ENCODE assay signal across 13 cellular contexts in the genomic region with DNA sequence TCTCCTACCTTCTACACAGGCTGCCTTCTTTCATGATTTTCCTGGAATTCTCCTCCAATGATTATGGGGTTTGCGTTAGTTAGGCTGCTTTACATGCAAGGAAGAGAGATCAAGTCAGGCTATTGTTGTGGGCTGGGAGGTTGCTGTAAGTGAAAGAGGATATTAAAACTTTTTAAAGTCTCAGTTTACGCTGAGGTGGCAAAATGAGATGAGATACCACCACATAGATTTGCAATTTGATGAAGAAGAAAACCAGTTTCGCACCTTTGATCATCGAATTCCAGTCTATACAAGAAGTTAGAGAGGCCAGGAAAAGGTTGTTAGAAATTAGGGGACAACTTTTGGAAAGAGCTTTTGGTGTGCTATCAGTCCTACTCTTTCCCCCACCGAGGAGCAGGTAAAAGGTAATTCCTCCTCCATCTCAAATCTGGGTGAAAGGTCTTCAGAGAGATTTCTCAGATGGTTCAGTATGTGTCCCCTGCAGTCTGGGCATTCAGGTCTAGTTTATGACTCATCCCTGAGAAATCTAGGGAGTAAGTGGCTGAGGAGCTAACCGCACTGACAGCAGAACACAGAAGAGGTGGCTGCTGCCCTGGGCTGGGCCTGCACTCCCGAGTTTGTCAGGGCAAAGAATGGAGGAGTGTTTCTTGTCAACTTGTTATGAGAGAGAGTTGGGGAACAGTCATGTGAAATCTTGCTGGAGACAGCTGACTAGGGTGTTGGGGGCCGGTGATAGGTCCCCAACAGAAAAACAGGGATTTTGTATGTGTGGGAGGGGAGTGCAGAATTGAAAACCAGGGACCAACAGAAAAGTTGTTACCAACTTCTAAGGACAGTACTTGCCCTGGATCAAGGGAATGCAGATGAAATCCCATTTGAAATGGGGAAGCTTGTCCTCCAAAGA. TPM values are rescaled to one million over a fixed set of nuclear protein-coding genes. Genes with fewer than 3 reads are reported as not detected.
DNase-seq lines count a peak whose midpoint lies in the region; ATAC-seq, FAIRE-seq and TF ChIP-seq lines count a peak whose summit lies in the region.
"Had no signal": no experiment of that assay in that cellular context is flagged by ENCODE, and none has a peak within 500 bp of the region (broad histone marks: within the 10 kb centered on the region; RNA-seq: fewer than 3 reads in every experiment).

No MANE protein-coding gene starts in this region.

- TF ChIP-seq POLR2A in GM12892 (IDR thresholded peaks at IDR 0.05; ENCODE audit: low read depth, low read length): no peak

- no peak overlapping the region for H3K4me3 ChIP-seq in astrocyte of the cerebellum (ENCODE audit: low read depth, low read length)
- H3K4me3 ChIP-seq: BLaER1, stomach had no signal

- in situ Hi-C loops in ACHN (cut with HindIII; ENCODE audit: low pct_ligation_motif_present, low pct_unique_long_range_greater_than_20kb, low sequenced_read_pairs) (no loop called here), astrocyte of the cerebellum (cut with HindIII; ENCODE audit: low sequenced_read_pairs) (no loop called here)

- DNase-seq in ACHN (peak; percentile 82), HT-29 (ENCODE audit: low spot score) (peak; percentile 85), astrocyte of the cerebellum (ENCODE audit: low read depth) (peak; percentile 74), iris pigment epithelial cell (ENCODE audit: low read depth) (peak; percentile 81), GM12892 (ENCODE audit: insufficient read length) (no peak), NCI-H1092 treated with DMSO at 0.1 percent for 48 hours (lab: John Stamatoyannopoulos, UW) (no peak), hippocampal formation (lab: John Stamatoyannopoulos, UW) (no peak)
- DNase-seq: activated T-cell treated with anti-CD3 and anti-CD28 coated beads, Interleukin-2, amount 50 U/mL, for 24 hours; stomach had no signal

- FAIRE-seq in GM12892 (lab: Jason Lieb, UNC): no peak

- ATAC-seq in GM19351 (IDR thresholded peaks at IDR 0.05; ENCODE audit: unreplicated experiment): no peak

- no peak for TF ChIP-seq CTCF in astrocyte of the cerebellum (IDR thresholded peaks at IDR 0.05; ENCODE audit: low read depth, low read length, missing control alignments)

RNA-seq across cellular contexts. Expression of gene CCDC83, which starts 34.7 kb away (rescaled TPM):
- not detected in 2 replicates for total RNA-seq in HT-29 (2014; rRNA removed; shearing (Covaris generic))
- polyA plus RNA-seq in GM12892 (2012; ENCODE audit: missing spikeins): 0.28 TPM
- total RNA-seq: lung microvascular endothelial cell; T-helper 2 cell treated with Interferon-gamma antibody and Interleukin-4, amounts not matched to agents 100 ng/mL and 5 ng/mL, for 36 hours had no signal
- polyA plus RNA-seq: stomach had no signal

Comparison
In these comparisons a context has a peak if more than half of its experiments do, and no peak if none do; other contexts are left out.
1. DNase-seq: peak in ACHN (single experiment), HT-29 (single experiment), astrocyte of the cerebellum (single experiment) and iris pigment epithelial cell (single experiment); none in GM12892 (single experiment), NCI-H1092 treated with DMSO at 0.1 percent for 48 hours (single experiment) and hippocampal formation (0 of 2).